Comparison of ENCODE assay signal across 8 cellular contexts in genomic region chr10:70815504-70816219, GRCh38. TPM values are rescaled to one million over a fixed set of nuclear protein-coding genes. Genes with fewer than 3 reads are reported as not detected.
DNase-seq lines count a peak whose midpoint lies in the region; ATAC-seq lines count a peak whose summit lies in the region.

SGPL1 (plus strand) TSS chr10:70815948; CDS start chr10:70816854, 906 bp downstream.

- no peaks in the 10 kb centered on the region for H3K27me3 ChIP-seq in naive thymus-derived CD4-positive, alpha-beta T cell (ENCODE audit: control insufficient read depth in 2 of 2, insufficient read depth in 2 of 2, low read length in 2 of 2)

- POLR2A ChIA-PET in naive thymus-derived CD4-positive, alpha-beta T cell (lab: Charles Lee), result interaction anchor here (1.2 kb wide), 1 partner anchor 62 kb away, joined by 3 read pairs; no protein-coding TSS in a partner anchor

- intact Hi-C loops in naive thymus-derived CD4-positive, alpha-beta T cell (cut with micrococcal nuclease), result loop anchor here (1.0 to 10.0 kb wide), 9 partner anchors 65 to 1501 kb away; partner anchors contain the start of genes PALD1 (in 2 of the 2), LRRC20 (in 1 of the 2), PCBD1 (in 1 of the 2) and PPA1 (in 1 of the 2)

- H3K27me3 Mint-ChIP-seq in naive thymus-derived CD4-positive, alpha-beta T cell, result peaks cover 0 to 6% (median 0%) of the 10 kb centered on the region in 5 donors
- no peaks in the 10 kb centered on the region for H3K27me3 Mint-ChIP-seq in stimulated activated memory B cell treated with anti-CD40 and anti-IgM and Interleukin-4, amounts not matched to agents 10 μg/mL and 1 μg/mL and 100 μg/mL, for 72 hours

- CTCF ChIA-PET in naive thymus-derived CD4-positive, alpha-beta T cell (lab: Charles Lee), result interaction anchor here (1.0 to 1.3 kb wide), 2 partner anchors 63 to 266 kb away, joined by 3 to 4 read pairs; no protein-coding TSS in a partner anchor

- peak within 1 kb of the TSS; percentile 72 to 93 (median 88) for H3K27ac Mint-ChIP-seq in naive thymus-derived CD4-positive, alpha-beta T cell
- peak within 1 kb of the TSS; percentile 87 for H3K27ac Mint-ChIP-seq in stimulated activated memory B cell treated with anti-CD40 and anti-IgM and Interleukin-4, amounts not matched to agents 10 μg/mL and 1 μg/mL and 100 μg/mL, for 72 hours

- peaks cover 0 to 6% (median 3%) of the 10 kb centered on the region in 5 donors for H3K36me3 Mint-ChIP-seq in naive thymus-derived CD4-positive, alpha-beta T cell
- H3K36me3 Mint-ChIP-seq in stimulated activated memory B cell treated with anti-CD40 and anti-IgM and Interleukin-4, amounts not matched to agents 10 μg/mL and 1 μg/mL and 100 μg/mL, for 72 hours, result peaks cover 15% of the 10 kb centered on the region

- peaks cover 17 to 52% (median 43%) of the 10 kb centered on the region in 7 donors for H3K4me1 Mint-ChIP-seq in naive thymus-derived CD4-positive, alpha-beta T cell
- peaks cover 53% of the 10 kb centered on the region for H3K4me1 Mint-ChIP-seq in stimulated activated memory B cell treated with anti-CD40 and anti-IgM and Interleukin-4, amounts not matched to agents 10 μg/mL and 1 μg/mL and 100 μg/mL, for 72 hours

- peak; percentile 95 for DNase-seq in D341Med (ENCODE audit: low spot score)
- DNase-seq in HT1080 (ENCODE audit: low read depth), result peak; percentile 76
- peak; percentile 81 for DNase-seq in RKO (ENCODE audit: low spot score)
- peak; percentile 69 to 80 for DNase-seq in activated T-helper 1 cell treated with anti-CD3 and anti-CD28 coated beads, Interleukin-2, amount 50 U/mL, for 16 hours (ENCODE audit: low read depth in 1 of 2, low spot score in 1 of 2)
- peak; percentile 77 for DNase-seq in fibroblast of gingiva (ENCODE audit: low read depth)
- DNase-seq in naive thymus-derived CD4-positive, alpha-beta T cell, result peak; percentile 65 to 93 (median 84)

- H3K9me3 Mint-ChIP-seq in naive thymus-derived CD4-positive, alpha-beta T cell, result no peaks in the 10 kb centered on the region
- no peaks in the 10 kb centered on the region for H3K9me3 Mint-ChIP-seq in stimulated activated memory B cell treated with anti-CD40 and anti-IgM and Interleukin-4, amounts not matched to agents 10 μg/mL and 1 μg/mL and 100 μg/mL, for 72 hours

- H3K36me3 ChIP-seq in naive thymus-derived CD4-positive, alpha-beta T cell (ENCODE audit: control insufficient read depth in 2 of 3, insufficient read depth in 3 of 3, low read length in 3 of 3), result no peaks in the 10 kb centered on the region

- ATAC-seq in GM19468 (IDR thresholded peaks at IDR 0.05; ENCODE audit: extremely low read depth, unreplicated experiment), result peak; percentile 67
- ATAC-seq in naive thymus-derived CD4-positive, alpha-beta T cell, result peak; percentile 99
- ATAC-seq in stimulated activated memory B cell treated with anti-CD40 and anti-IgM and Interleukin-4, amounts not matched to agents 10 μg/mL and 1 μg/mL and 100 μg/mL, for 72 hours, result peak; percentile 95

- H3K27ac ChIP-seq in naive thymus-derived CD4-positive, alpha-beta T cell (ENCODE audit: low read depth, low read length), result peak within 1 kb of the TSS; percentile 73

- H3K4me3 Mint-ChIP-seq in naive thymus-derived CD4-positive, alpha-beta T cell, result peak within 1 kb of the TSS; percentile 83 to 95 (median 91)
- H3K4me3 Mint-ChIP-seq in stimulated activated memory B cell treated with anti-CD40 and anti-IgM and Interleukin-4, amounts not matched to agents 10 μg/mL and 1 μg/mL and 100 μg/mL, for 72 hours, result peak within 1 kb of the TSS; percentile 83

- peak within 1 kb of the TSS; percentile 67 for H3K4me3 ChIP-seq in naive thymus-derived CD4-positive, alpha-beta T cell (ENCODE audit: low read length)

- H3K9me3 ChIP-seq in naive thymus-derived CD4-positive, alpha-beta T cell (ENCODE audit: control insufficient read depth in 2 of 3, low read length in 3 of 3), result no peaks in the 10 kb centered on the region

- H3K4me1 ChIP-seq in naive thymus-derived CD4-positive, alpha-beta T cell (ENCODE audit: control insufficient read depth in 2 of 2, insufficient read depth in 2 of 2, low read length in 2 of 2), result peaks cover 4 to 20% of the 10 kb centered on the region in 2 donors

RNA-seq across cellular contexts. Expression of gene SGPL1, which starts in this region (rescaled TPM):
- total RNA-seq in HT1080 (2014; rRNA removed; shearing (Covaris generic)), result 24.4 and 28.3 TPM in 2 replicates
- polyA plus RNA-seq in HT1080 (2015; cell fraction: cytosol; rRNA removed), result 20.3 and 23.4 TPM in 2 replicates
- polyA plus RNA-seq in HT1080 (2015; cell fraction: nucleus; rRNA removed), result 35.4 and 36.7 TPM in 2 replicates
- 10 to 100 TPM; 20.9 to 35.5 (median 30.6) TPM for total RNA-seq in naive thymus-derived CD4-positive, alpha-beta T cell
- polyA plus RNA-seq in naive thymus-derived CD4-positive, alpha-beta T cell, result 10 to 100 TPM; 12.2 to 13.4 TPM

Comparison
In these comparisons a context has a peak if more than half of its experiments do, and no peak if none do; other contexts are left out.
1. Peak in every context shown above with its lines: DNase-seq, ATAC-seq, H3K4me3 ChIP-seq and H3K27ac ChIP-seq.